ENCODE assay signal across 28 cellular contexts in the genomic region with DNA sequence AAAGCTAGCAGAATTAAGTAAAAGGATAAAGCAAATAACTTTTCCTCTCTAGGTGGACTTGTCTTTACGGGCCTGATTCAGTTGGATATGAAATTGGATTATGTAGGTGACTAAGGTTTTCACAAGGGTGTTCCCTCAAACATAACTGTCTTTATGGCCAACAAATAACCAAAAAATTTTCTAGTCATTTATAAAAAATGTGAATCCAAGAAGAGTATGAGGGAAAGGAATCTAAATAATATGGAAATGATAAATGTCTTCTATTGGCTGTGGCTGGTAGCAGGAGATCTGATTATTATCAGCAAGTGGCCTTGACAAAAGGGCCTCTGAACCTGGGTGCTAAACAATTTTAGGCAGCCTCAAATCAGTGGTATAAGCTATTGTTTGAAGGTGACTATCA.
A peak's percentile ranks its signal among the peaks of the same experiment; 100 is the strongest.
DNase-seq lines count a peak whose midpoint lies in the region; ATAC-seq and TF ChIP-seq lines count a peak whose summit lies in the region.
"Had no signal": no experiment of that assay in that cellular context is flagged by ENCODE, and none has a peak within 500 bp of the region (broad histone marks: within the 10 kb centered on the region; RNA-seq: fewer than 3 reads in every experiment).

No MANE protein-coding gene starts in this region.

- H3K4me1 ChIP-seq in ACC112 (ENCODE audit: control insufficient read depth, insufficient read depth, low read length, unreplicated experiment) (peaks cover 7% of the 10 kb centered on the region), GM23248 (ENCODE audit: insufficient read depth) (peaks cover 11% of the 10 kb centered on the region), endodermal cell (ENCODE audit: control insufficient read depth, insufficient read depth, low read length) (no peaks in the 10 kb centered on the region)

- peak; percentile 84 for ATAC-seq in SK-N-SH treated with all-trans-retinoic acid at 6 μM for 48 hours
- no peak for ATAC-seq in stimulated activated memory B cell treated with anti-CD40 and anti-IgM and Interleukin-4, amounts not matched to agents 10 μg/mL and 1 μg/mL and 100 μg/mL, for 72 hours
- ATAC-seq: GM12878, HCT116, HepG2 had no signal

- H3K27me3 ChIP-seq in ACC112 (ENCODE audit: insufficient read depth, low read length), result no peaks in the 10 kb centered on the region
- no peaks in the 10 kb centered on the region for H3K27me3 ChIP-seq in GM23248 (replicated peaks; ENCODE audit: insufficient read depth)
- no peaks in the 10 kb centered on the region for H3K27me3 ChIP-seq in endodermal cell (ENCODE audit: control insufficient read depth, insufficient read depth, low read length, poor library complexity, severe bottlenecking)

- H3K36me3 ChIP-seq in ACC112 (ENCODE audit: insufficient read depth, low read length) (no peaks in the 10 kb centered on the region), GM23248 (ENCODE audit: low read depth) (no peaks in the 10 kb centered on the region), endodermal cell (ENCODE audit: control insufficient read depth, insufficient read depth, low read length) (no peaks in the 10 kb centered on the region)

- no peaks in the 10 kb centered on the region for H4K20me1 ChIP-seq in GM23248 (ENCODE audit: insufficient read depth)

- H3K27me3 Mint-ChIP-seq in endodermal cell (ENCODE audit: insufficient read depth), result no peaks in the 10 kb centered on the region
- H3K27me3 Mint-ChIP-seq in stimulated activated memory B cell treated with anti-CD40 and anti-IgM and Interleukin-4, amounts not matched to agents 10 μg/mL and 1 μg/mL and 100 μg/mL, for 72 hours, result no peaks in the 10 kb centered on the region
- H3K27me3 Mint-ChIP-seq: CD8-positive, alpha-beta memory T cell had no signal

- no peak for TF ChIP-seq CTCF in endodermal cell (conservative IDR thresholded peaks at IDR 0.05)

- DNase-seq in EH (ENCODE audit: low read depth) (peak; percentile 1), GM23248 (peak; percentile 41), putamen (ENCODE audit: low spot score) (no peak), endodermal cell (no peak)
- no peak for DNase-seq in activated CD4-positive, CD25-positive, alpha-beta regulatory T cell treated with anti-CD3 and anti-CD28 coated beads, Interleukin-2, amount 50 U/mL, for 72 hours
- DNase-seq: 8988T; CD8-positive, alpha-beta memory T cell; DMS 273 treated with DMSO at 0.1 percent for 48 hours; DMS79; Karpas-422; NCI-H1092 treated with DMSO at 0.1 percent for 48 hours; NCI-H1436 treated with DMSO at 0.1 percent for 48 hours; NCI-H187 treated with DMSO at 0.1 percent for 48 hours; NCI-H2171 treated with DMSO at 0.1 percent for 48 hours; NCI-H446; NCI-H524 treated with DMSO at 0.1 percent for 48 hours; NCI-H774; PC-9; SHP77 had no signal

- no peaks in the 10 kb centered on the region for H3K9me3 ChIP-seq in GM23248 (ENCODE audit: low read depth)
- H3K9me3 ChIP-seq in endodermal cell (ENCODE audit: control insufficient read depth, low read length), result no peaks in the 10 kb centered on the region

- H3K4me2 ChIP-seq in GM23248 (ENCODE audit: unreplicated experiment), result peak overlapping the region; percentile 14
- H3K4me2 ChIP-seq: PC-9 had no signal

- H3K9ac ChIP-seq in GM23248 (no peak overlapping the region), endodermal cell (ENCODE audit: extremely low read depth, low read length, poor library complexity, severe bottlenecking) (no peak overlapping the region)

- in situ Hi-C loops in GM23248 (cut with MboI), result no loop called here

- H3K9me2 ChIP-seq in GM23248 (ENCODE audit: insufficient read depth), result no peaks in the 10 kb centered on the region

- no peaks in the 10 kb centered on the region for H3K9me3 Mint-ChIP-seq in endodermal cell
- H3K9me3 Mint-ChIP-seq in stimulated activated memory B cell treated with anti-CD40 and anti-IgM and Interleukin-4, amounts not matched to agents 10 μg/mL and 1 μg/mL and 100 μg/mL, for 72 hours, result no peaks in the 10 kb centered on the region
- H3K9me3 Mint-ChIP-seq: T-helper 1 cell treated with Interleukin-12 subunit alpha and Interleukin-12 subunit beta and Interleukin-4 antibody, amounts not matched to agents 30 μg/mL and 1 μg/mL, for 36 hours had no signal

- H3F3A ChIP-seq in GM23248 (ENCODE audit: insufficient read depth), result no peaks in the 10 kb centered on the region

- H3K79me2 ChIP-seq in ACC112 (ENCODE audit: control insufficient read depth, insufficient read depth, low read length, unreplicated experiment) (no peaks in the 10 kb centered on the region), GM23248 (ENCODE audit: insufficient read depth) (no peaks in the 10 kb centered on the region)

- no peak overlapping the region for H3K4me3 ChIP-seq in ACC112 (ENCODE audit: low read depth, low read length)
- no peak overlapping the region for H3K4me3 ChIP-seq in GM23248
- H3K4me3 ChIP-seq in endodermal cell (ENCODE audit: low read length), result no peak overlapping the region
- H3K4me3 ChIP-seq: GM12878, PC-9 had no signal

- H2AFZ ChIP-seq in ACC112 (ENCODE audit: low read length, unreplicated experiment) (peak overlapping the region; percentile 0), GM23248 (no peak overlapping the region)
- H2AFZ ChIP-seq: PC-9 had no signal

- no peak overlapping the region for H3K27ac Mint-ChIP-seq in endodermal cell
- no peak overlapping the region for H3K27ac Mint-ChIP-seq in stimulated activated memory B cell treated with anti-CD40 and anti-IgM and Interleukin-4, amounts not matched to agents 10 μg/mL and 1 μg/mL and 100 μg/mL, for 72 hours
- H3K27ac Mint-ChIP-seq: CD14-positive monocyte; CD8-positive, alpha-beta memory T cell; T-helper 1 cell treated with Interleukin-12 subunit alpha and Interleukin-12 subunit beta and Interleukin-4 antibody, amounts not matched to agents 30 μg/mL and 1 μg/mL, for 36 hours had no signal

- no peaks in the 10 kb centered on the region for H3K4me1 Mint-ChIP-seq in endodermal cell
- H3K4me1 Mint-ChIP-seq in stimulated activated memory B cell treated with anti-CD40 and anti-IgM and Interleukin-4, amounts not matched to agents 10 μg/mL and 1 μg/mL and 100 μg/mL, for 72 hours, result no peaks in the 10 kb centered on the region
- H3K4me1 Mint-ChIP-seq: CD14-positive monocyte; CD8-positive, alpha-beta memory T cell had no signal

- H3K27ac ChIP-seq in ACC112 (ENCODE audit: low read depth, low read length) (no peak overlapping the region), GM23248 (no peak overlapping the region), endodermal cell (ENCODE audit: low read depth, low read length) (no peak overlapping the region)
- H3K27ac ChIP-seq: HL-60, PC-9 had no signal

- H3K36me3 Mint-ChIP-seq in endodermal cell (ENCODE audit: low read depth), result no peaks in the 10 kb centered on the region
- no peaks in the 10 kb centered on the region for H3K36me3 Mint-ChIP-seq in stimulated activated memory B cell treated with anti-CD40 and anti-IgM and Interleukin-4, amounts not matched to agents 10 μg/mL and 1 μg/mL and 100 μg/mL, for 72 hours
- H3K36me3 Mint-ChIP-seq: CD14-positive monocyte; CD8-positive, alpha-beta memory T cell had no signal

- WGBS in GM23248 (ENCODE audit: low coverage in 1 of 2, low lambda C conversion rate in 2 of 2, missing lambda C conversion rate in 2 of 2), 2 experiments, result 15 to 38% methylated on average over 1 of the region's 1 CpG
- 100% methylated on average over 1 of the region's 1 CpG; no CpG with 5 or more reads in 1 of the 2 experiments for WGBS in endodermal cell (ENCODE audit: insufficient coverage in 1 of 2, insufficient read length in 1 of 2), 2 experiments

- no peak overlapping the region for H3K4me3 Mint-ChIP-seq in endodermal cell
- no peak overlapping the region for H3K4me3 Mint-ChIP-seq in stimulated activated memory B cell treated with anti-CD40 and anti-IgM and Interleukin-4, amounts not matched to agents 10 μg/mL and 1 μg/mL and 100 μg/mL, for 72 hours
- H3K4me3 Mint-ChIP-seq: CD14-positive monocyte; CD8-positive, alpha-beta memory T cell; T-helper 1 cell treated with Interleukin-12 subunit alpha and Interleukin-12 subunit beta and Interleukin-4 antibody, amounts not matched to agents 30 μg/mL and 1 μg/mL, for 36 hours had no signal

TF ChIP-seq in SK-N-SH treated with all-trans-retinoic acid at 6 μM for 48 hours, 23 proteins besides CTCF, POLR2A, EP300 and RAD21:
- 0 out of 2 replicates have a peak, but pooled peaks have one; percentile 59 for TF ChIP-seq ISL1 (CRISPR knock-in tag; IDR thresholded peaks at IDR 0.05)
- TF ChIP-seq, protein P1, sequence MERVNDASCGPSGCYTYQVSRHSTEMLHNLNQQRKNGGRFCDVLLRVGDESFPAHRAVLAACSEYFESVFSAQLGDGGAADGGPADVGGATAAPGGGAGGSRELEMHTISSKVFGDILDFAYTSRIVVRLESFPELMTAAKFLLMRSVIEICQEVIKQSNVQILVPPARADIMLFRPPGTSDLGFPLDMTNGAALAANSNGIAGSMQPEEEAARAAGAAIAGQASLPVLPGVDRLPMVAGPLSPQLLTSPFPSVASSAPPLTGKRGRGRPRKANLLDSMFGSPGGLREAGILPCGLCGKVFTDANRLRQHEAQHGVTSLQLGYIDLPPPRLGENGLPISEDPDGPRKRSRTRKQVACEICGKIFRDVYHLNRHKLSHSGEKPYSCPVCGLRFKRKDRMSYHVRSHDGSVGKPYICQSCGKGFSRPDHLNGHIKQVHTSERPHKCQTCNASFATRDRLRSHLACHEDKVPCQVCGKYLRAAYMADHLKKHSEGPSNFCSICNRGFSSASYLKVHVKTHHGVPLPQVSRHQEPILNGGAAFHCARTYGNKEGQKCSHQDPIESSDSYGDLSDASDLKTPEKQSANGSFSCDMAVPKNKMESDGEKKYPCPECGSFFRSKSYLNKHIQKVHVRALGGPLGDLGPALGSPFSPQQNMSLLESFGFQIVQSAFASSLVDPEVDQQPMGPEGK (CRISPR knock-in tag; IDR thresholded peaks at IDR 0.05; ENCODE audit: borderline replicate concordance), result no peak

Comparison
In these comparisons a context has a peak if more than half of its experiments do, and no peak if none do; other contexts are left out.
1. DNase-seq: peak in EH (single experiment) and GM23248 (single experiment); none in putamen (single experiment), endodermal cell (single experiment) and activated CD4-positive, CD25-positive, alpha-beta regulatory T cell treated with anti-CD3 and anti-CD28 coated beads, Interleukin-2, amount 50 U/mL, for 72 hours (single experiment).